1 cellular context compared by ENCODE assay signal in genomic region chr18:54296017-54296416, GRCh38.
A peak's percentile ranks its signal among the peaks of the same experiment; 100 is the strongest.
TF ChIP-seq lines count a peak whose summit lies in the region.

No MANE protein-coding gene starts in this region.

TF ChIP-seq in HCT116, 20 proteins besides CTCF, POLR2A, EP300 and RAD21 (continued from another document):
- TF ChIP-seq, protein P1, sequence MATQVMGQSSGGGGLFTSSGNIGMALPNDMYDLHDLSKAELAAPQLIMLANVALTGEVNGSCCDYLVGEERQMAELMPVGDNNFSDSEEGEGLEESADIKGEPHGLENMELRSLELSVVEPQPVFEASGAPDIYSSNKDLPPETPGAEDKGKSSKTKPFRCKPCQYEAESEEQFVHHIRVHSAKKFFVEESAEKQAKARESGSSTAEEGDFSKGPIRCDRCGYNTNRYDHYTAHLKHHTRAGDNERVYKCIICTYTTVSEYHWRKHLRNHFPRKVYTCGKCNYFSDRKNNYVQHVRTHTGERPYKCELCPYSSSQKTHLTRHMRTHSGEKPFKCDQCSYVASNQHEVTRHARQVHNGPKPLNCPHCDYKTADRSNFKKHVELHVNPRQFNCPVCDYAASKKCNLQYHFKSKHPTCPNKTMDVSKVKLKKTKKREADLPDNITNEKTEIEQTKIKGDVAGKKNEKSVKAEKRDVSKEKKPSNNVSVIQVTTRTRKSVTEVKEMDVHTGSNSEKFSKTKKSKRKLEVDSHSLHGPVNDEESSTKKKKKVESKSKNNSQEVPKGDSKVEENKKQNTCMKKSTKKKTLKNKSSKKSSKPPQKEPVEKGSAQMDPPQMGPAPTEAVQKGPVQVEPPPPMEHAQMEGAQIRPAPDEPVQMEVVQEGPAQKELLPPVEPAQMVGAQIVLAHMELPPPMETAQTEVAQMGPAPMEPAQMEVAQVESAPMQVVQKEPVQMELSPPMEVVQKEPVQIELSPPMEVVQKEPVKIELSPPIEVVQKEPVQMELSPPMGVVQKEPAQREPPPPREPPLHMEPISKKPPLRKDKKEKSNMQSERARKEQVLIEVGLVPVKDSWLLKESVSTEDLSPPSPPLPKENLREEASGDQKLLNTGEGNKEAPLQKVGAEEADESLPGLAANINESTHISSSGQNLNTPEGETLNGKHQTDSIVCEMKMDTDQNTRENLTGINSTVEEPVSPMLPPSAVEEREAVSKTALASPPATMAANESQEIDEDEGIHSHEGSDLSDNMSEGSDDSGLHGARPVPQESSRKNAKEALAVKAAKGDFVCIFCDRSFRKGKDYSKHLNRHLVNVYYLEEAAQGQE (IDR thresholded peaks at IDR 0.05; ENCODE audit: low read depth), result peak; percentile 57
- no peak for TF ChIP-seq FOSL1 (IDR thresholded peaks at IDR 0.05; ENCODE audit: low read depth)
